In the genomic region with DNA sequence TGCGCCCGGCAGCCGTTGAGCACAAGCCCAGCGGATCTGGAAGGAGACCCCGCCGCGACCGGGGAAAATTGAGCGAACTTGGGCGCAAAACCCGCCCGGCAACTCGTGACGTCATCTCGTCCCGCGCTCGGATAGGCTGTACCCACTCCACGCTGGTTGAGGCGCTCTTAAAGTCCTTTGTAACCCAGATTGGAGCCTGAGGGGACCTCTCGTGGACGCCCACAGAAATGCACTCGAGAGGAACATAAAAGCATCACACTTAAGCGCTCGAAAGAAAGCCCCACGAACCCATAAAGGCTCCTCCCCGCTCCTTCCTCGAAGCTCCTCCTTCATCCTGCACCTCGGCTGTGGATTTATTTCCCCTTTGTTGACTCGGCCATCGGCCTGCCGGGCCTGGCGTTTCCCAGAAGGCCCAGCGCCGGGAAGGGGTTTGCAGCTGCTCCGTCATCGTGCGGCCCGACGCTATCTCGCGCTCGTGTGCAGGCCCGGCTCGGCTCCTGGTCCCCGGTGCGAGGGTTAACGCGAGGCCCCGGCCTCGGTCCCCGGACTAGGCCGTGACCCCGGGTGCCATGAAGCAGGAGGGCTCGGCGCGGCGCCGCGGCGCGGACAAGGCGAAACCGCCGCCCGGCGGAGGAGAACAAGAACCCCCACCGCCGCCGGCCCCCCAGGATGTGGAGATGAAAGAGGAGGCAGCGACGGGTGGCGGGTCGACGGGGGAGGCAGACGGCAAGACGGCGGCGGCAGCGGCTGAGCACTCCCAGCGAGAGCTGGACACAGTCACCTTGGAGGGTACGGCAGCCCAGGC, we compare ENCODE assay signal across 8 cellular contexts. TPM values are rescaled to one million over a fixed set of nuclear protein-coding genes. Genes with fewer than 3 reads are reported as not detected.
DNase-seq lines count a peak whose midpoint lies in the region; ATAC-seq and TF ChIP-seq lines count a peak whose summit lies in the region.

PSMD3 (plus strand) TSS at position 406 of the 805 bp plus-strand sequence; CDS start at position 570, 164 bp downstream.

- H3K9me3 ChIP-seq in neuron (ENCODE audit: low read length) (no peaks in the 10 kb centered on the region), subcutaneous abdominal adipose tissue (ENCODE audit: control insufficient read depth in 5 of 5, low read length in 5 of 5) (no peaks in the 10 kb centered on the region)

- H3K27ac ChIP-seq in foreskin keratinocyte = peak within 1 kb of the TSS; percentile 69
- peak within 1 kb of the TSS; percentile 90 for H3K27ac ChIP-seq in subcutaneous abdominal adipose tissue (ENCODE audit: low read depth, low read length)

- H3K4me3 ChIP-seq in GM06990 (replicated peaks; ENCODE audit: low read depth, low read length) (peak within 1 kb of the TSS; percentile 99), HFF-Myc (replicated peaks; ENCODE audit: low read depth, low read length) (peak within 1 kb of the TSS; percentile 74), neuron (ENCODE audit: low read length) (peak within 1 kb of the TSS; percentile 61), subcutaneous abdominal adipose tissue (ENCODE audit: low read depth in 1 of 5, low read length in 5 of 5) (peak within 1 kb of the TSS; percentile 92 to 98 (median 97))

- DNase-seq in GM06990 (ENCODE audit: extremely low read depth, insufficient read length) (peak; percentile 95), HFF-Myc (ENCODE audit: extremely low read depth, low read depth) (peak; percentile 100), MV-4-11 (lab: John Stamatoyannopoulos, UW) (peak; percentile 100), SK-MEL-5 (ENCODE audit: low read depth, low spot score) (peak; percentile 100), foreskin keratinocyte (peak; percentile 98 to 99)
- peak; percentile 98 for DNase-seq in activated naive CD4-positive, alpha-beta T cell treated with Interleukin-2 at 50 U/mL for 16 hours

- TF ChIP-seq CTCF in GM06990 (IDR thresholded peaks at IDR 0.05; ENCODE audit: insufficient read depth, low read length, poor library complexity, severe bottlenecking) (peak; percentile 71), HFF-Myc (IDR thresholded peaks at IDR 0.05; ENCODE audit: low read depth, low read length, missing control alignments) (peak; percentile 70), foreskin keratinocyte (conservative IDR thresholded peaks at IDR 0.05) (peak; percentile 99)

- in situ Hi-C loops in SK-MEL-5 (cut with HindIII; ENCODE audit: low pct_unique_long_range_greater_than_20kb, low sequenced_read_pairs) = loop anchor here (25.0 kb wide), 1 partner anchor 107 kb away; no protein-coding TSS in a partner anchor

- ATAC-seq in foreskin keratinocyte = peak; percentile 87

- H3K9ac ChIP-seq in subcutaneous abdominal adipose tissue (ENCODE audit: low read length in 5 of 5) = peak within 1 kb of the TSS; percentile 64 to 100 (median 100)

- H3K36me3 ChIP-seq in GM06990 (ENCODE audit: control insufficient read depth, insufficient read depth, low read length) (peaks cover 12% of the 10 kb centered on the region), neuron (ENCODE audit: insufficient read depth, low read length) (peaks cover 19% of the 10 kb centered on the region), subcutaneous abdominal adipose tissue (ENCODE audit: control insufficient read depth in 5 of 5, insufficient read depth in 5 of 5, low read length in 5 of 5) (peaks cover 2 to 19% (median 18%) of the 10 kb centered on the region in 5 donors)

- H2AFZ ChIP-seq in neuron (ENCODE audit: low read depth, low read length) = peak within 1 kb of the TSS; percentile 62

- H3K27me3 ChIP-seq in GM06990 (replicated peaks; ENCODE audit: control insufficient read depth, insufficient read depth, low read length) = no peaks in the 10 kb centered on the region
- H3K27me3 ChIP-seq in foreskin keratinocyte = no peaks in the 10 kb centered on the region
- H3K27me3 ChIP-seq in neuron (ENCODE audit: insufficient read depth, low read length) = peaks cover 9% of the 10 kb centered on the region
- peaks cover 0 to 3% (median 0%) of the 10 kb centered on the region in 5 donors for H3K27me3 ChIP-seq in subcutaneous abdominal adipose tissue (ENCODE audit: control insufficient read depth in 5 of 5, insufficient read depth in 4 of 5, low read length in 5 of 5)

- H3K4me1 ChIP-seq in foreskin keratinocyte (peaks cover 15% of the 10 kb centered on the region), neuron (ENCODE audit: insufficient read depth, low read length) (peaks cover 17% of the 10 kb centered on the region), subcutaneous abdominal adipose tissue (ENCODE audit: control insufficient read depth in 5 of 5, insufficient read depth in 5 of 5, low read length in 5 of 5) (peaks cover 3 to 35% (median 26%) of the 10 kb centered on the region in 5 donors)

RNA-seq across cellular contexts. Expression of gene PSMD3, which starts in this region (rescaled TPM):
- total RNA-seq in SK-MEL-5 (2014; rRNA removed; shearing (Covaris generic)) = 125 and 129 TPM in 2 replicates
- polyA plus RNA-seq in SK-MEL-5 (2015; cell fraction: cytosol; rRNA removed) = 179 and 216 TPM in 2 replicates
- 115 and 138 TPM in 2 replicates for polyA plus RNA-seq in SK-MEL-5 (2015; cell fraction: nucleus; rRNA removed)
- 160 and 182 TPM in 2 replicates for total RNA-seq in foreskin keratinocyte
- polyA plus RNA-seq in foreskin keratinocyte = 172 and 186 TPM in 2 replicates

Comparison
In these comparisons a context has a peak if more than half of its experiments do, and no peak if none do; other contexts are left out.
1. Peak in every context shown above with its lines: DNase-seq, ATAC-seq, H3K4me3 ChIP-seq and H3K27ac ChIP-seq.